Comparison of ENCODE assay signal across 8 cellular contexts in the genomic region with DNA sequence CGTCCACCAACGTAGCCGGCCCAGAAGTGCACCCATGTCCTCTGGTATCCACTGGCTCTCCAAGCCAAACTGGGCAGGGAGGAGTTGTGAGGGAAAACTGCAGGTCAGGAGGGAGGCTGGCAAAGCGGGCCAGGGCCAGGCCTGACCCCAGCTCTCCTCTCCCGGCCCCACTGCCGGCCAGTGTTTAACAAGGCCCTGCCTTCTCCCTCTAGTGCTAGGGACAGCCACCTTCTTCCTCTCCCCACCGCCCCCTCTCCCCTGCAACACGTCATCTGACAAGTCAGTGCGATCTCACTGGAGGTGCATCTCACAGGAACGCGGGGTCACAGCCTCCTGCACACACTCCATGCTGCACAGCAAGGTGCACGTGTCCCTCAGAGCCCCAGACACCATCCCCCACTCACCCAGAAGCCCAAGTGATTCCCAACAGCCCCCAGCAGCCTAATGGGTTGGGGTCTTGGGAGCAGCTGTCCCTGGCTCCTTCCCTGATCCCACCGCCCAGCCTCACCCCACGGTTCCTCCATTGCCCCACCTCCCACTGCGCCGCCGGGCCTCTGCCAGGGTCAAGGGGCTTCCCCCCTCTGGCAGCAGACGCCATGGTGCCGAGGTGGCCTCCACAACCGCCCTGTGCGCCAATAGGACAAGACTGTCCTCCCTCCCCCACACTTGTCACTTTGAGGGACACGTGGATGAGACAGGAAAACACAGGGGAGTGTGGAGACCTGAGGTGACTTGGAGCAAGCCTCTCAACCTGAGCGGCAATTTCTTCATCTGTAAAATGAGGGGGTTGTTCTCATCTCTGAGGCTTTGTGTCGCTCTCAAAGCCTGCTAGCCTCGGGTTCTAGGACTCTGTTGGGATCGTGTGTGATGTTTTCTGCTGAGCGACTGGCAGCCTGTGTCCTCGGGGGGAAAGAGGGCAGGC. TPM values are rescaled to one million over a fixed set of nuclear protein-coding genes. Genes with fewer than 3 reads are reported as not detected.
DNase-seq lines count a peak whose midpoint lies in the region; FAIRE-seq and TF ChIP-seq lines count a peak whose summit lies in the region.
"Had no signal": no experiment of that assay in that cellular context is flagged by ENCODE, and none has a peak within 500 bp of the region (broad histone marks: within the 10 kb centered on the region; RNA-seq: fewer than 3 reads in every experiment).

No MANE protein-coding gene starts in this region.

- peaks cover 0 to 2% (median 0%) of the 10 kb centered on the region in 3 donors for H3K36me3 Mint-ChIP-seq in CD8-positive, alpha-beta memory T cell

- H3K4me2 ChIP-seq in osteoblast (ENCODE audit: insufficient read depth, low read length): no peak overlapping the region

- H3K36me3 ChIP-seq in CD8-positive, alpha-beta memory T cell (ENCODE audit: insufficient read depth, low read length): no peaks in the 10 kb centered on the region
- no peaks in the 10 kb centered on the region for H3K36me3 ChIP-seq in HUES48 (ENCODE audit: control insufficient read depth, insufficient read depth, low read length)
- no peaks in the 10 kb centered on the region for H3K36me3 ChIP-seq in osteoblast (ENCODE audit: insufficient read depth, low read length)

- TF ChIP-seq CTCF in dorsolateral prefrontal cortex (IDR thresholded peaks at IDR 0.05 in 54 of 56, conservative IDR thresholded peaks at IDR 0.05 in 2 of 56; ENCODE audit: low read depth in 1 of 56, partially characterized antibody in 56 of 56) (no peak), osteoblast (IDR thresholded peaks at IDR 0.05; ENCODE audit: extremely low read depth, low read depth, low read length) (no peak), D721Med (IDR thresholded peaks at IDR 0.05; ENCODE audit: insufficient read depth, missing control alignments) (no peak)

- peaks cover 14 to 31% (median 14%) of the 10 kb centered on the region in 3 donors for H3K4me1 Mint-ChIP-seq in CD8-positive, alpha-beta memory T cell

- POLR2A ChIA-PET in CD8-positive, alpha-beta memory T cell (lab: Charles Lee): interaction anchor here (1.4 to 3.3 kb wide), 2 partner anchors 30 to 48 kb away, joined by 6 to 19 read pairs; a partner anchor contains a TSS

- no peak for FAIRE-seq in D721Med (lab: Jason Lieb, UNC)

- no peak overlapping the region for H3K27ac ChIP-seq in CD8-positive, alpha-beta memory T cell (ENCODE audit: low read depth, low read length)
- H3K27ac ChIP-seq in HUES48 (ENCODE audit: low read depth, low read length) (no peak overlapping the region), dorsolateral prefrontal cortex (peak overlapping the region in 7 of 59 donors; percentile 41 to 65 (median 48)), osteoblast (ENCODE audit: low read depth, low read length) (no peak overlapping the region)

- H3K4me3 ChIP-seq in CD8-positive, alpha-beta memory T cell (ENCODE audit: low read length): no peak overlapping the region
- H3K4me3 ChIP-seq in HUES48 (ENCODE audit: low read depth, low read length): peak overlapping the region; percentile 68
- H3K4me3 ChIP-seq in dorsolateral prefrontal cortex: peak overlapping the region in 44 of 59 donors; percentile 49 to 79 (median 63)
- no peak overlapping the region for H3K4me3 ChIP-seq in osteoblast (ENCODE audit: insufficient read depth, low read length)

- no peaks in the 10 kb centered on the region for H3K9me3 ChIP-seq in CD8-positive, alpha-beta memory T cell (ENCODE audit: low read length)
- no peaks in the 10 kb centered on the region for H3K9me3 ChIP-seq in HUES48 (ENCODE audit: control insufficient read depth, insufficient read depth, low read length)
- no peaks in the 10 kb centered on the region for H3K9me3 ChIP-seq in osteoblast (ENCODE audit: low read depth, low read length)

- H3K9ac ChIP-seq in HUES48 (ENCODE audit: low read depth, low read length): no peak overlapping the region

- H3K27me3 Mint-ChIP-seq in CD8-positive, alpha-beta memory T cell: peaks cover 10 to 14% of the 10 kb centered on the region in 2 donors

- H3K4me1 ChIP-seq in CD8-positive, alpha-beta memory T cell (ENCODE audit: insufficient read depth, low read length): peaks cover 14% of the 10 kb centered on the region
- H3K4me1 ChIP-seq in HUES48 (ENCODE audit: control insufficient read depth, insufficient read depth, low read length) (peaks cover 25% of the 10 kb centered on the region), osteoblast (ENCODE audit: insufficient read depth, low read length) (peaks cover 12% of the 10 kb centered on the region)

- CTCF ChIA-PET in CD8-positive, alpha-beta memory T cell (lab: Charles Lee): interaction anchor here (1.1 to 9.6 kb wide), 5 partner anchors 10 to 136 kb away, joined by 3 to 206 read pairs (median 47); a partner anchor contains a TSS

- peak overlapping the region; percentile 55 to 87 (median 70) for H3K4me3 Mint-ChIP-seq in CD8-positive, alpha-beta memory T cell

- peaks cover 0 to 4% (median 0%) of the 10 kb centered on the region in 5 donors for H3K9me3 Mint-ChIP-seq in CD8-positive, alpha-beta memory T cell

- H2AFZ ChIP-seq in osteoblast (ENCODE audit: low read length): no peak overlapping the region

- H3K27me3 ChIP-seq in CD8-positive, alpha-beta memory T cell (ENCODE audit: insufficient read depth, low read length, poor library complexity, severe bottlenecking): peaks cover 7% of the 10 kb centered on the region
- H3K27me3 ChIP-seq in HUES48 (ENCODE audit: control insufficient read depth, insufficient read depth, low read length) (peaks cover 24% of the 10 kb centered on the region), dorsolateral prefrontal cortex (peaks cover 0 to 28% (median 0%) of the 10 kb centered on the region in 45 donors), osteoblast (ENCODE audit: insufficient read depth, low read length) (peaks cover 39% of the 10 kb centered on the region)

- peak overlapping the region in 2 of 8 donors; percentile 24 to 50 for H3K27ac Mint-ChIP-seq in CD8-positive, alpha-beta memory T cell

- intact Hi-C loops in dorsolateral prefrontal cortex (cut with DNase I): loop anchor here in 1 of 2 donors (5.0 kb wide), 1 partner anchor 38 kb away; no protein-coding TSS in a partner anchor

- H3K79me2 ChIP-seq in osteoblast (ENCODE audit: insufficient read depth, low read length): no peaks in the 10 kb centered on the region

- H4K20me1 ChIP-seq in osteoblast (ENCODE audit: insufficient read depth, low read length): no peaks in the 10 kb centered on the region

- DNase-seq in CD8-positive, alpha-beta memory T cell: peak in 1 of 5 donors; percentile 44
- DNase-seq in dorsolateral prefrontal cortex (no peak), osteoblast (ENCODE audit: insufficient read length, low spot score, missing footprints) (peak; percentile 88), D721Med (ENCODE audit: insufficient read length, low spot score) (no peak), globus pallidus (ENCODE audit: low spot score) (no peak)
- no peak for DNase-seq in stimulated activated CD4-positive, alpha-beta T cell treated with anti-CD3 and anti-CD28 coated beads, Interleukin-1b, Interleukin-23, amount 100 ng/mL, for 48 hours

RNA-seq across cellular contexts. Expression of a gene that starts 1.1 kb away (rescaled TPM):
- 1 to 10 TPM; 4.6 to 4.7 TPM for total RNA-seq in CD8-positive, alpha-beta memory T cell
- 5.5 TPM for polyA plus RNA-seq in CD8-positive, alpha-beta memory T cell
- total RNA-seq in dorsolateral prefrontal cortex: 10 to 100 TPM in 92 of 120 experiments, 1 to 10 TPM in 28; 4.2 to 23.0 (median 12.1) TPM
- total RNA-seq in osteoblast: 10.1 and 17.7 TPM in 2 replicates

RNA-seq across cellular contexts. Expression of a gene that starts 29.6 kb away (rescaled TPM):
- total RNA-seq in CD8-positive, alpha-beta memory T cell: 10 to 100 TPM; 14.3 to 16.6 TPM
- 42.7 TPM for polyA plus RNA-seq in CD8-positive, alpha-beta memory T cell
- 10 to 100 TPM; 11.4 to 81.5 (median 46.1) TPM for total RNA-seq in dorsolateral prefrontal cortex
- total RNA-seq in osteoblast: 32.2 and 33.6 TPM in 2 replicates

RNA-seq across cellular contexts. Expression of a gene that starts 47.4 kb away (rescaled TPM):
- not detected for total RNA-seq in CD8-positive, alpha-beta memory T cell
- not detected for polyA plus RNA-seq in CD8-positive, alpha-beta memory T cell
- total RNA-seq in dorsolateral prefrontal cortex: 1 to 10 TPM in 51 of 120 experiments, under 1 TPM in 69; 0.28 to 1.8 (median 0.97) TPM
- total RNA-seq in osteoblast: not detected in 2 replicates
- total RNA-seq: posterior vena cava had no signal

Comparison
In these comparisons a context has a peak if more than half of its experiments do, and no peak if none do; other contexts are left out.
1. H3K4me3 ChIP-seq: peak in HUES48 (single experiment) and dorsolateral prefrontal cortex (44 of 59); none in CD8-positive, alpha-beta memory T cell (single experiment) and osteoblast (single experiment).